In the genomic region with DNA sequence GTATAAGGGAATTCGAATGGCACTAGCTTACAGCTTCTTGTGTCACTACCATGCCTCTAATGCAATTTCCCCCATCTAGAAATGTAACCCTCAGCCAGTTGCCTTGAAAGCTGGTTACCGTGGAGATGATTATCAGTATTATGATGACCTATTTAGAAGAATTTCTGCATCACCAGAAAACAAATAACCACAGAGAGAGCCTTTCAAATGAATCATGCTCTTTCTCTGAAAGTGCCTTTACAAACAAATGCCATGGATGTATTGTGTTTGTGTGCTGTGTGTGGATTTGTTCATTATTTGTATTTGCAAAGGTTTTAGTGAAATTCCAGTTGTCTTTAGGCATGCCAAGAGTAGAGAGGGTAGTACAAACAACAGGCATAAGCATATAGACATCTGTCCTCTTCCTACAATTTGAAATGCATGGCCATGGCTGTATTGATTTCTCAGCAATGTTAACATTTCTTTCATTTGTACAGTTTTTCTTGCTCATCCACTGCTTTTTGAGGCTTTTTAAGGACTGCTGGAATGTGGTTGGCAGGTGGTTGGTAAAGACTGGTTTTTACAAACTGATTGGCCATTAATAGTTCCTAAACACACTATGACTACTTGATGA, we compare ENCODE assay signal across 1 cellular context.
TF ChIP-seq lines count a peak whose summit lies in the region.

No MANE protein-coding gene starts in this region.

TF ChIP-seq in SK-N-SH, 30 proteins besides CTCF, POLR2A, EP300 and RAD21 (continued from another document):
- TF ChIP-seq, protein P1, sequence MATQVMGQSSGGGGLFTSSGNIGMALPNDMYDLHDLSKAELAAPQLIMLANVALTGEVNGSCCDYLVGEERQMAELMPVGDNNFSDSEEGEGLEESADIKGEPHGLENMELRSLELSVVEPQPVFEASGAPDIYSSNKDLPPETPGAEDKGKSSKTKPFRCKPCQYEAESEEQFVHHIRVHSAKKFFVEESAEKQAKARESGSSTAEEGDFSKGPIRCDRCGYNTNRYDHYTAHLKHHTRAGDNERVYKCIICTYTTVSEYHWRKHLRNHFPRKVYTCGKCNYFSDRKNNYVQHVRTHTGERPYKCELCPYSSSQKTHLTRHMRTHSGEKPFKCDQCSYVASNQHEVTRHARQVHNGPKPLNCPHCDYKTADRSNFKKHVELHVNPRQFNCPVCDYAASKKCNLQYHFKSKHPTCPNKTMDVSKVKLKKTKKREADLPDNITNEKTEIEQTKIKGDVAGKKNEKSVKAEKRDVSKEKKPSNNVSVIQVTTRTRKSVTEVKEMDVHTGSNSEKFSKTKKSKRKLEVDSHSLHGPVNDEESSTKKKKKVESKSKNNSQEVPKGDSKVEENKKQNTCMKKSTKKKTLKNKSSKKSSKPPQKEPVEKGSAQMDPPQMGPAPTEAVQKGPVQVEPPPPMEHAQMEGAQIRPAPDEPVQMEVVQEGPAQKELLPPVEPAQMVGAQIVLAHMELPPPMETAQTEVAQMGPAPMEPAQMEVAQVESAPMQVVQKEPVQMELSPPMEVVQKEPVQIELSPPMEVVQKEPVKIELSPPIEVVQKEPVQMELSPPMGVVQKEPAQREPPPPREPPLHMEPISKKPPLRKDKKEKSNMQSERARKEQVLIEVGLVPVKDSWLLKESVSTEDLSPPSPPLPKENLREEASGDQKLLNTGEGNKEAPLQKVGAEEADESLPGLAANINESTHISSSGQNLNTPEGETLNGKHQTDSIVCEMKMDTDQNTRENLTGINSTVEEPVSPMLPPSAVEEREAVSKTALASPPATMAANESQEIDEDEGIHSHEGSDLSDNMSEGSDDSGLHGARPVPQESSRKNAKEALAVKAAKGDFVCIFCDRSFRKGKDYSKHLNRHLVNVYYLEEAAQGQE (IDR thresholded peaks at IDR 0.05; ENCODE audit: low read depth, low read length), result no peak
- TF ChIP-seq FOXJ3 (CRISPR knock-in tag; IDR thresholded peaks at IDR 0.05) (no peak), TEAD4 (IDR thresholded peaks at IDR 0.05; ENCODE audit: borderline replicate concordance, insufficient read depth) (peak; percentile 77; the same call in 1 of the 2 replicates), TCF12 (IDR thresholded peaks at IDR 0.05) (peak; percentile 27; the same call in 1 of the 2 replicates), GATA2 (CRISPR knock-in tag; IDR thresholded peaks at IDR 0.05) (0 out of 2 replicates have a peak, but pooled peaks have one; percentile 19), RCOR1 (IDR thresholded peaks at IDR 0.05; ENCODE audit: low read length) (no peak), EZH2phosphoT487 (IDR thresholded peaks at IDR 0.05; ENCODE audit: borderline replicate concordance, low read depth) (no peak), NFIC (IDR thresholded peaks at IDR 0.05; ENCODE audit: borderline replicate concordance) (peak; percentile 26; the same call in 1 of the 2 replicates), FOXM1 (IDR thresholded peaks at IDR 0.05; ENCODE audit: low read depth) (no peak), JUND (IDR thresholded peaks at IDR 0.05) (peak; percentile 70), RFX5 (IDR thresholded peaks at IDR 0.05; ENCODE audit: low read length) (no peak), MXI1 (IDR thresholded peaks at IDR 0.05; ENCODE audit: low read depth, low read length) (no peak), CHD2 (IDR thresholded peaks at IDR 0.05; ENCODE audit: low read length, partially characterized antibody) (no peak), GABPA (IDR thresholded peaks at IDR 0.05; ENCODE audit: low read depth) (no peak), RXRA (IDR thresholded peaks at IDR 0.05; ENCODE audit: borderline replicate concordance, low read depth) (0 out of 2 replicates have a peak, but pooled peaks have one; percentile 27), SIN3A (IDR thresholded peaks at IDR 0.05; ENCODE audit: borderline replicate concordance, low read depth, low read length) (no peak)
- TF ChIP-seq, protein P2, sequence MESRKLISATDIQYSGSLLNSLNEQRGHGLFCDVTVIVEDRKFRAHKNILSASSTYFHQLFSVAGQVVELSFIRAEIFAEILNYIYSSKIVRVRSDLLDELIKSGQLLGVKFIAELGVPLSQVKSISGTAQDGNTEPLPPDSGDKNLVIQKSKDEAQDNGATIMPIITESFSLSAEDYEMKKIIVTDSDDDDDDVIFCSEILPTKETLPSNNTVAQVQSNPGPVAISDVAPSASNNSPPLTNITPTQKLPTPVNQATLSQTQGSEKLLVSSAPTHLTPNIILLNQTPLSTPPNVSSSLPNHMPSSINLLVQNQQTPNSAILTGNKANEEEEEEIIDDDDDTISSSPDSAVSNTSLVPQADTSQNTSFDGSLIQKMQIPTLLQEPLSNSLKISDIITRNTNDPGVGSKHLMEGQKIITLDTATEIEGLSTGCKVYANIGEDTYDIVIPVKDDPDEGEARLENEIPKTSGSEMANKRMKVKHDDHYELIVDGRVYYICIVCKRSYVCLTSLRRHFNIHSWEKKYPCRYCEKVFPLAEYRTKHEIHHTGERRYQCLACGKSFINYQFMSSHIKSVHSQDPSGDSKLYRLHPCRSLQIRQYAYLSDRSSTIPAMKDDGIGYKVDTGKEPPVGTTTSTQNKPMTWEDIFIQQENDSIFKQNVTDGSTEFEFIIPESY (IDR thresholded peaks at IDR 0.05; ENCODE audit: borderline replicate concordance, low read depth), result no peak
- TF ChIP-seq, protein P3, sequence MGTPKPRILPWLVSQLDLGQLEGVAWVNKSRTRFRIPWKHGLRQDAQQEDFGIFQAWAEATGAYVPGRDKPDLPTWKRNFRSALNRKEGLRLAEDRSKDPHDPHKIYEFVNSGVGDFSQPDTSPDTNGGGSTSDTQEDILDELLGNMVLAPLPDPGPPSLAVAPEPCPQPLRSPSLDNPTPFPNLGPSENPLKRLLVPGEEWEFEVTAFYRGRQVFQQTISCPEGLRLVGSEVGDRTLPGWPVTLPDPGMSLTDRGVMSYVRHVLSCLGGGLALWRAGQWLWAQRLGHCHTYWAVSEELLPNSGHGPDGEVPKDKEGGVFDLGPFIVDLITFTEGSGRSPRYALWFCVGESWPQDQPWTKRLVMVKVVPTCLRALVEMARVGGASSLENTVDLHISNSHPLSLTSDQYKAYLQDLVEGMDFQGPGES (IDR thresholded peaks at IDR 0.05; ENCODE audit: low read depth, low read length), result no peak
- TF ChIP-seq, protein P4, sequence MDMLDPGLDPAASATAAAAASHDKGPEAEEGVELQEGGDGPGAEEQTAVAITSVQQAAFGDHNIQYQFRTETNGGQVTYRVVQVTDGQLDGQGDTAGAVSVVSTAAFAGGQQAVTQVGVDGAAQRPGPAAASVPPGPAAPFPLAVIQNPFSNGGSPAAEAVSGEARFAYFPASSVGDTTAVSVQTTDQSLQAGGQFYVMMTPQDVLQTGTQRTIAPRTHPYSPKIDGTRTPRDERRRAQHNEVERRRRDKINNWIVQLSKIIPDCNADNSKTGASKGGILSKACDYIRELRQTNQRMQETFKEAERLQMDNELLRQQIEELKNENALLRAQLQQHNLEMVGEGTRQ (IDR thresholded peaks at IDR 0.05; ENCODE audit: borderline replicate concordance, low read depth, low read length), result no peak
